In the genomic region with DNA sequence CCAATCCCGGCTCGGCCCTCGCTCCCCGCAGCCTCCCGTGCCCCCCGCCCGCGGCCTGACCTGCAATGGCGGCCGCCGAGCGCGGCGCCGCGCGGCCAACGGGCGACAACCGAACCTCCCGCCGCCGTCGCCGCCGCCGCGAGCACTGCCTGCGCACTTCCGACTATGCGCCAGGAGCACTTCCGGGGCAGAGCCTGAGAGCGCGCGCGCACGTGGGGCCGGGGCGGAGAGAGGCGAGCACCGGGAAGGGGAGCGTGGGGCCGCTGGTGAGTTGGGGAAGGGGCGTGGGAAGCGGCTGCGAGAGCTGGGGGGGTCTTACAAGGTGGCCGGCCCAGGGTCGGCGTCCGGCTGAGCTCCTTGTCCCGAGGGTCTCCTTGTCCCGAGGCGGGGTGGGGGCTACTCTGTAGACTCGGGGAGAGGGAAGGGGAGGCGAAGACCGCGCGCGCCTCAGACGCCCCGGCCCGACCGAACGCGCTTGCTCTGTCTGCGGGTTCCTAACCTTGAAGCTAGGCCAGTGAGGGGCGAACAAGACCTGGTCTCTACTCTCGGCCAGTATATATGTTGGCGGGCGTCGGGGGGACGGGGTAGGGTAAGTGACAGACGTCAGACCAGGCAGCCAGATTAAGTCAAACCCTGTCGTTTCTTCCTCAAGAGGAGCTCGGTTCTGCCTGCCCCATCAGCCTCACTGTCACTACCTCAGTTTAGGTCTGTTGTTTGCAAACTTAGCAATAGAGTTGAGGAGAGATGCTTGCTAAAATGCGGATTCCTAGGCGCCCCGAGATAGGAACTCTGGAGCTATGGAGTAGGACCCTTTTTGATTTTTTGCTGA, we compare ENCODE assay signal across 8 cellular contexts. TPM values are rescaled to one million over a fixed set of nuclear protein-coding genes. Genes with fewer than 3 reads are reported as not detected.
DNase-seq lines count a peak whose midpoint lies in the region; ATAC-seq and TF ChIP-seq lines count a peak whose summit lies in the region.

A gene with protein sequence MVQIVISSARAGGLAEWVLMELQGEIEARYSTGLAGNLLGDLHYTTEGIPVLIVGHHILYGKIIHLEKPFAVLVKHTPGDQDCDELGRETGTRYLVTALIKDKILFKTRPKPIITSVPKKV (minus strand): TSS at position 165 of the 829 bp plus-strand sequence. CDS start 11,130 bp downstream, outside the sequence.
UTP4 (plus strand) TSS at position 226 of the 829 bp plus-strand sequence. CDS start 811 bp downstream, outside the sequence.

- peak; percentile 93 for ATAC-seq in GM19463 (IDR thresholded peaks at IDR 0.05; ENCODE audit: unreplicated experiment)
- ATAC-seq in PC-3, result peak; percentile 93

- H3K79me2 ChIP-seq in PC-3 (ENCODE audit: low read length), result peaks cover 95% of the 10 kb centered on the region

- POLR2A ChIA-PET in PC-3 (lab: Charles Lee; ENCODE audit: unreplicated experiment), result interaction anchor here (0.6 kb wide), 1 partner anchor 153 kb away, joined by 13 read pairs; no protein-coding TSS in a partner anchor

- intact Hi-C loops in PC-3 (cut with micrococcal nuclease), result loop anchor here (2.0 kb wide), 1 partner anchor 54 kb away; the partner anchor contains the start of gene SNTB2

- H3K4me3 ChIP-seq in PC-3 (ENCODE audit: low read length), result peak within 1 kb of the TSS; percentile 97
- H3K4me3 ChIP-seq in mucosa of stomach (ENCODE audit: low read length), result peak within 1 kb of the TSS; percentile 77

- H3K9ac ChIP-seq in PC-3 (ENCODE audit: low read length) (peak within 1 kb of the TSS; percentile 98), mucosa of stomach (ENCODE audit: low read length) (peak within 1 kb of the TSS; percentile 96)

- H3K9me3 ChIP-seq in PC-3 (ENCODE audit: low read length), result no peaks in the 10 kb centered on the region
- no peaks in the 10 kb centered on the region for H3K9me3 ChIP-seq in mucosa of stomach (ENCODE audit: control insufficient read depth, low read length)

- CTCF ChIA-PET in PC-3 (lab: Charles Lee), result no interaction called here

- H3K27ac ChIP-seq in PC-3 (ENCODE audit: low read length), result peak within 1 kb of the TSS; percentile 73

- H3K27me3 ChIP-seq in PC-3 (ENCODE audit: low read length) (no peaks in the 10 kb centered on the region), mucosa of stomach (ENCODE audit: control insufficient read depth, insufficient read depth, low read length) (no peaks in the 10 kb centered on the region)

- DNase-seq in COLO668 (lab: John Stamatoyannopoulos, UW; ENCODE audit: unreplicated experiment), result peak; percentile 91
- DNase-seq in HPDE6-E6E7 (ENCODE audit: extremely low spot score), result peak; percentile 82
- DNase-seq in PC-3, result peak; percentile 71
- DNase-seq in activated T-cell treated with anti-CD3 and anti-CD28 coated beads for 4 hours, result peak; percentile 78
- peak; percentile 90 to 92 for DNase-seq in erythroblast (lab: John Stamatoyannopoulos, UW)
- DNase-seq in stimulated activated CD8-positive, alpha-beta memory T cell treated with anti-CD3 and anti-CD28 coated beads, Interleukin-4, amount 100 ng/mL, for 48 hours, result peak; percentile 90

- TF ChIP-seq CTCF in PC-3 (conservative IDR thresholded peaks at IDR 0.05; ENCODE audit: low read depth, low read length), result no peak

- no TSS peak for BruUV-seq in PC-3 (replicated peaks; lab: Mats Ljungman, UMichigan)

- H4K20me1 ChIP-seq in PC-3 (ENCODE audit: low read length), result peaks cover 13% of the 10 kb centered on the region; the same call in 1 of the 2 replicates

- peak within 1 kb of the TSS; percentile 95 for H3K4me2 ChIP-seq in PC-3 (ENCODE audit: low read length)

- TF ChIP-seq POLR2A in erythroblast (IDR thresholded peaks at IDR 0.05; ENCODE audit: low read length), result peak; percentile 63

- H2AFZ ChIP-seq in PC-3 (ENCODE audit: low read length), result peak within 1 kb of the TSS; percentile 71

- H3K4me1 ChIP-seq in PC-3 (ENCODE audit: insufficient read depth, low read length), result peaks cover 21% of the 10 kb centered on the region
- H3K4me1 ChIP-seq in mucosa of stomach (ENCODE audit: control insufficient read depth, insufficient read depth, low read length), result peaks cover 4% of the 10 kb centered on the region

- H3K36me3 ChIP-seq in PC-3 (ENCODE audit: low read depth, low read length) (peaks cover 18% of the 10 kb centered on the region; the same call in 1 of the 2 replicates), mucosa of stomach (ENCODE audit: control insufficient read depth, insufficient read depth, low read length) (no peaks in the 10 kb centered on the region)

- no peaks in the 10 kb centered on the region for H3K9me2 ChIP-seq in PC-3 (replicated peaks; ENCODE audit: low read length)

- H3F3A ChIP-seq in PC-3 (ENCODE audit: low read length, unreplicated experiment), result no peaks in the 10 kb centered on the region

RNA-seq across cellular contexts. Expression of the first gene that starts in this region (rescaled TPM):
- total RNA-seq in PC-3 (2014; rRNA removed), result 45.9 and 54.7 TPM in 2 replicates

RNA-seq across cellular contexts. Expression of gene UTP4, which starts in this region (rescaled TPM):
- total RNA-seq in PC-3 (2014; rRNA removed), result 26.4 and 26.9 TPM in 2 replicates

Comparison
In these comparisons a context has a peak if more than half of its experiments do, and no peak if none do; other contexts are left out.
1. Peak in every context shown above with its lines: DNase-seq, ATAC-seq, H3K4me3 ChIP-seq and H3K27ac ChIP-seq.